ENCODE assay signal across 2 cellular contexts in the genomic region with DNA sequence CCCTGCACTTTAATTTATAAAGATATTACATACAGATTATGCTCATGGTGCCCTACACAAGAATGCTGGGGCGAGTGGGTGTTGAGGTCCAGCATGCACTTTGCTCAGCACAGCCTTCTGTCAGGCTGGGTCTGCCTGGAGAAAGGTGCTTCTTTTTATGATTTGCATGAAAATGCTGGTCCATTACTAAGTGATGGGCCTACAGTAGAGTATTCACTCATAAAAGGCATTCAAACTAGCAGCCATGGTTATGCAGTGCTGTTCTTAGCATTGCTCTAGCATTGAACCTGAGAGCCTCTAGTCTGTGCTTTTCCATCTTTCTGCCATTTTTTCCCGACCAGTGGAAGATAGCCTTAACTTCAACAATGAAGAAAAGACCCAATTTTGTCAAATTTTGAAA.
A peak's percentile ranks its signal among the peaks of the same experiment; 100 is the strongest.
TF ChIP-seq lines count a peak whose summit lies in the region.

No MANE protein-coding gene starts in this region.

TF ChIP-seq in GM23338, 12 proteins besides CTCF, POLR2A, EP300 and RAD21:
- TF ChIP-seq EZH2 (IDR thresholded peaks at IDR 0.05; ENCODE audit: low read depth, unreplicated experiment) = no peak
- TF ChIP-seq JUNB (IDR thresholded peaks at IDR 0.05; ENCODE audit: unreplicated experiment) = no peak
- TF ChIP-seq NANOG (IDR thresholded peaks at IDR 0.05; ENCODE audit: borderline replicate concordance) = peak; percentile 96
- TF ChIP-seq EZH2phosphoT487 (IDR thresholded peaks at IDR 0.05; ENCODE audit: unreplicated experiment) = no peak

TF ChIP-seq in H1, 55 proteins besides CTCF, POLR2A, EP300 and RAD21:
- TF ChIP-seq POU5F1 (IDR thresholded peaks at IDR 0.05; ENCODE audit: low read depth, low read length) (no peak), NANOG (IDR thresholded peaks at IDR 0.05; ENCODE audit: insufficient read depth, low read depth, low read length, poor library complexity, severe bottlenecking) (peak; percentile 71)
